ENCODE assay signal across 8 cellular contexts in genomic region chr6:36029464-36029863, GRCh38. TPM values are rescaled to one million over a fixed set of nuclear protein-coding genes. Genes with fewer than 3 reads are reported as not detected.
DNase-seq lines count a peak whose midpoint lies in the region; ATAC-seq, FAIRE-seq and TF ChIP-seq lines count a peak whose summit lies in the region.

No MANE protein-coding gene starts in this region.

- H3F3A ChIP-seq in PC-9 (ENCODE audit: insufficient read depth, low read depth): peaks cover 19% of the 10 kb centered on the region; the same call in 1 of the 2 replicates

- H3K9me3 ChIP-seq in PC-9 (ENCODE audit: insufficient read depth, low read depth) (no peaks in the 10 kb centered on the region), pancreas (no peaks in the 10 kb centered on the region)

- peaks cover 17% of the 10 kb centered on the region for H3K4me1 ChIP-seq in PC-9 (replicated peaks; ENCODE audit: insufficient read depth)
- H3K4me1 ChIP-seq in pancreas: peaks cover 5 to 34% (median 26%) of the 10 kb centered on the region in 3 donors

- H3K36me3 Mint-ChIP-seq in activated CD4-positive, alpha-beta T cell treated with anti-CD3 and anti-CD28 coated beads for 36 hours (ENCODE audit: low read depth): peaks cover 10% of the 10 kb centered on the region
- peaks cover 5% of the 10 kb centered on the region for H3K36me3 Mint-ChIP-seq in endothelial cell (ENCODE audit: low read depth, unreplicated experiment)

- 1 to 2% methylated on average over 6 of the region's 6 CpGs for WGBS in pancreas, 2 donors

- intact Hi-C loops in activated CD4-positive, alpha-beta T cell treated with anti-CD3 and anti-CD28 coated beads for 36 hours (cut with DNase I, micrococcal nuclease): loop anchor here (2.0 to 5.0 kb wide), 3 partner anchors 333 to 648 kb away; partner anchors contain the start of genes CDKN1A (in 1 of the 2) and STK38 (in 1 of the 2)
- intact Hi-C loops in PC-9 (cut with micrococcal nuclease; ENCODE audit: unreplicated experiment) (loop anchor here (5.0 kb wide), 2 partner anchors 57 to 588 kb away; no protein-coding TSS in a partner anchor), pancreas (cut with DNase I) (loop anchor here in 1 of 3 donors (10.0 kb wide), 1 partner anchor 65 kb away; no protein-coding TSS in a partner anchor)

- H3K27ac Mint-ChIP-seq in activated CD4-positive, alpha-beta T cell treated with anti-CD3 and anti-CD28 coated beads for 36 hours: peak overlapping the region; percentile 98
- H3K27ac Mint-ChIP-seq in endothelial cell (ENCODE audit: unreplicated experiment): peak overlapping the region; percentile 96

- H3K36me3 ChIP-seq in PC-9 (ENCODE audit: low read depth) (peaks cover 4% of the 10 kb centered on the region; the same call in 1 of the 2 replicates), pancreas (no peaks in the 10 kb centered on the region)

- peaks cover 51% of the 10 kb centered on the region for H3K4me1 Mint-ChIP-seq in activated CD4-positive, alpha-beta T cell treated with anti-CD3 and anti-CD28 coated beads for 36 hours
- H3K4me1 Mint-ChIP-seq in endothelial cell (ENCODE audit: unreplicated experiment): peaks cover 45% of the 10 kb centered on the region

- ATAC-seq in activated CD4-positive, alpha-beta T cell treated with anti-CD3 and anti-CD28 coated beads for 36 hours: no peak
- no peak for ATAC-seq in pancreas

- H3K79me2 ChIP-seq in PC-9 (ENCODE audit: low read depth): peaks cover 69% of the 10 kb centered on the region

- no peaks in the 10 kb centered on the region for H3K9me2 ChIP-seq in PC-9 (ENCODE audit: insufficient read depth)

- no peaks in the 10 kb centered on the region for H3K9me3 Mint-ChIP-seq in activated CD4-positive, alpha-beta T cell treated with anti-CD3 and anti-CD28 coated beads for 36 hours (ENCODE audit: low read depth)
- no peaks in the 10 kb centered on the region for H3K9me3 Mint-ChIP-seq in endothelial cell (ENCODE audit: unreplicated experiment)

- H3K27me3 ChIP-seq in PC-9 (ENCODE audit: insufficient read depth, low read depth) (no peaks in the 10 kb centered on the region), pancreas (no peaks in the 10 kb centered on the region)

- H3K4me2 ChIP-seq in PC-9: peak overlapping the region; percentile 96

- POLR2A ChIA-PET in activated CD4-positive, alpha-beta T cell treated with anti-CD3 and anti-CD28 coated beads for 36 hours (lab: Charles Lee): interaction anchor here (1.5 to 2.5 kb wide), 3 partner anchors 17 to 92 kb away, joined by 3 to 13 read pairs (median 8); no protein-coding TSS in a partner anchor
- POLR2A ChIA-PET in PC-9 (lab: Charles Lee; ENCODE audit: unreplicated experiment) (interaction anchor here (0.6 to 0.7 kb wide), 2 partner anchors 60 to 215 kb away, joined by 3 read pairs; no protein-coding TSS in a partner anchor), RWPE1 (lab: Yijun Ruan, JAX; ENCODE audit: low non-redundant PET) (interaction anchor here (1.0 kb wide), 1 partner anchor 102 kb away, joined by 3 read pairs; no protein-coding TSS in a partner anchor)

- DNase-seq in activated CD4-positive, alpha-beta T cell treated with anti-CD3 and anti-CD28 coated beads for 36 hours: no peak
- DNase-seq in activated CD4-positive, alpha-beta T cell treated with anti-CD3 and anti-CD28 coated beads, Interleukin-2, amount 50 U/mL, for 4 hours: no peak
- peak in 1 of 2 experiments; percentile 80 for DNase-seq in PC-9
- no peak for DNase-seq in endothelial cell (ENCODE audit: low spot score)
- DNase-seq in pancreas: no peak
- DNase-seq in stimulated activated CD4-positive, alpha-beta T cell treated with anti-CD3 and anti-CD28 coated beads, Interleukin-2, amount 100 ng/mL, for 48 hours: no peak
- no peak for DNase-seq in RWPE1 (ENCODE audit: low spot score)
- no peak for DNase-seq in HuH-7 (ENCODE audit: low spot score)

- H3K27ac ChIP-seq in PC-9: peak overlapping the region; percentile 87
- H3K27ac ChIP-seq in pancreas: peak overlapping the region in 2 of 4 donors; percentile 93 to 95
- no peak overlapping the region for H3K27ac ChIP-seq in RWPE1

- BruUV-seq in PC-9 (replicated peaks; lab: Mats Ljungman, UMichigan): no TSS peak

- H3K27me3 Mint-ChIP-seq in activated CD4-positive, alpha-beta T cell treated with anti-CD3 and anti-CD28 coated beads for 36 hours: peaks cover 9% of the 10 kb centered on the region
- no peaks in the 10 kb centered on the region for H3K27me3 Mint-ChIP-seq in endothelial cell (ENCODE audit: unreplicated experiment)

- FAIRE-seq in pancreas (lab: Jason Lieb, UNC): no peak

- peak overlapping the region; percentile 98 for H3K4me3 Mint-ChIP-seq in activated CD4-positive, alpha-beta T cell treated with anti-CD3 and anti-CD28 coated beads for 36 hours
- peak overlapping the region; percentile 97 for H3K4me3 Mint-ChIP-seq in endothelial cell (ENCODE audit: unreplicated experiment)

- H3K4me3 ChIP-seq in PC-9: peak overlapping the region; percentile 85
- peak overlapping the region; percentile 92 to 99 (median 98) for H3K4me3 ChIP-seq in pancreas

- CTCF ChIA-PET in activated CD4-positive, alpha-beta T cell treated with anti-CD3 and anti-CD28 coated beads for 36 hours (lab: Charles Lee): interaction anchor here (0.9 to 8.8 kb wide), 15 partner anchors 9 to 170 kb away, joined by 3 to 183 read pairs (median 4); no protein-coding TSS in a partner anchor
- CTCF ChIA-PET in PC-9 (lab: Charles Lee) (interaction anchor here (0.7 kb wide), 1 partner anchor 548 kb away, joined by 3 read pairs; no protein-coding TSS in a partner anchor), RWPE1 (lab: Yijun Ruan, JAX) (no interaction called here)

- H4K20me1 ChIP-seq in PC-9 (ENCODE audit: insufficient read depth): peaks cover 5% of the 10 kb centered on the region; the same call in 1 of the 2 replicates

- TF ChIP-seq CTCF in PC-9 (conservative IDR thresholded peaks at IDR 0.05) (no peak), endothelial cell (IDR thresholded peaks at IDR 0.05; ENCODE audit: unreplicated experiment) (no peak), pancreas (IDR thresholded peaks at IDR 0.05) (no peak), RWPE1 (conservative IDR thresholded peaks at IDR 0.05; ENCODE audit: low read depth) (no peak)

- H2AFZ ChIP-seq in PC-9: peak overlapping the region; percentile 95

RNA-seq across cellular contexts. Expression of gene MAPK14, which starts 1.9 kb away (rescaled TPM):
- total RNA-seq in activated CD4-positive, alpha-beta T cell treated with anti-CD3 and anti-CD28 coated beads for 36 hours: 10 to 100 TPM; 39.1 to 44.0 TPM
- total RNA-seq in PC-9 (2021): 60.4 and 70.7 TPM in 2 replicates
- total RNA-seq in endothelial cell (ENCODE audit: unreplicated experiment): 73.2 TPM
- total RNA-seq in pancreas: 10 to 100 TPM; 13.3 to 29.9 (median 18.7) TPM
- polyA plus RNA-seq in pancreas: 10 to 100 TPM in 1 of 2 donors, 1 to 10 TPM in 1; 6.8 to 12.4 TPM

RNA-seq across cellular contexts. Expression of gene SLC26A8, which starts 5.0 kb away (rescaled TPM):
- not detected for total RNA-seq in activated CD4-positive, alpha-beta T cell treated with anti-CD3 and anti-CD28 coated beads for 36 hours
- not detected in 2 replicates for total RNA-seq in PC-9 (2021)
- total RNA-seq in endothelial cell (ENCODE audit: unreplicated experiment): 0.97 TPM
- total RNA-seq in pancreas: under 1 TPM in 1 of 6 donors, not detected in 5; 0.06 TPM
- polyA plus RNA-seq in pancreas: under 1 TPM; 0.07 to 0.11 TPM
